2 cellular contexts compared by ENCODE assay signal in genomic region chr2:233919319-233919718, GRCh38.
TF ChIP-seq lines count a peak whose summit lies in the region.

No MANE protein-coding gene starts in this region.

TF ChIP-seq in A549, 52 proteins besides CTCF, POLR2A, EP300 and RAD21:
- TF ChIP-seq EHF (CRISPR knock-in tag; IDR thresholded peaks at IDR 0.05) (no peak), ZFP36 (IDR thresholded peaks at IDR 0.05; ENCODE audit: borderline replicate concordance, partially characterized antibody) (peak; percentile 11), JUNB (IDR thresholded peaks at IDR 0.05) (no peak), HOXA7 (CRISPR knock-in tag; IDR thresholded peaks at IDR 0.05) (no peak), PBX3 (IDR thresholded peaks at IDR 0.05) (no peak), CHD4 (IDR thresholded peaks at IDR 0.05; ENCODE audit: borderline replicate concordance) (no peak), RARB (CRISPR knock-in tag; IDR thresholded peaks at IDR 0.05) (no peak)

TF ChIP-seq in H1, 55 proteins besides CTCF, POLR2A, EP300 and RAD21 (continued from another document):
- peak; percentile 76; the same call in 1 of the 2 replicates for TF ChIP-seq KDM1A (IDR thresholded peaks at IDR 0.05; ENCODE audit: borderline replicate concordance, low read length)
- no peak for TF ChIP-seq NRF1 (IDR thresholded peaks at IDR 0.05; ENCODE audit: low read depth, low read length)
